In genomic region chr18:3500016-3500415, GRCh38 we compare ENCODE assay signal across 18 cellular contexts. TPM values are rescaled to one million over a fixed set of nuclear protein-coding genes. Genes with fewer than 3 reads are reported as not detected.
A peak's percentile ranks its signal among the peaks of the same experiment; 100 is the strongest.
DNase-seq lines count a peak whose midpoint lies in the region; ATAC-seq and TF ChIP-seq lines count a peak whose summit lies in the region.
"Had no signal": no experiment of that assay in that cellular context is flagged by ENCODE, and none has a peak within 500 bp of the region (broad histone marks: within the 10 kb centered on the region; RNA-seq: fewer than 3 reads in every experiment).

No MANE protein-coding gene starts in this region.

- no peak overlapping the region for H2AK5ac ChIP-seq in neuronal stem cell (ENCODE audit: low read depth, low read length)

- H3K4me1 Mint-ChIP-seq in IgD-negative memory B cell: peaks cover 14 to 20% (median 19%) of the 10 kb centered on the region in 3 donors
- H3K4me1 Mint-ChIP-seq in activated naive CD4-positive, alpha-beta T cell treated with anti-CD3 and anti-CD28 coated beads, Interleukin-2, amount 10 ng/mL, durations not matched to agents 7 days and 5 days: peaks cover 21% of the 10 kb centered on the region

- no peak overlapping the region for H3K9ac ChIP-seq in BLaER1 treated with 17β-estradiol and CSF1 and Interleukin-3, amounts not matched to agents 10 nM and 100 nM
- no peak overlapping the region for H3K9ac ChIP-seq in neuronal stem cell (ENCODE audit: low read depth, low read length, poor library complexity)

- H3K23ac ChIP-seq in neuronal stem cell (ENCODE audit: low read depth, low read length, poor library complexity): no peak overlapping the region

- no peak for DNase-seq in coronary artery (ENCODE audit: low spot score)
- DNase-seq in neuronal stem cell (ENCODE audit: low spot score): no peak
- DNase-seq in GF-D8 (lab: John Stamatoyannopoulos, UW): no peak
- no peak for DNase-seq in activated naive CD4-positive, alpha-beta T cell treated with anti-CD3 and anti-CD28 coated beads, Interleukin-2, amount 10 ng/mL, durations not matched to agents 7 days and 5 days
- DNase-seq in stimulated activated naive CD4-positive, alpha-beta T cell (lab: John Stamatoyannopoulos, UW): no peak
- DNase-seq: activated CD4-positive, alpha-beta T cell treated with anti-CD3 and anti-CD28 coated beads for 1 hour; activated CD8-positive, alpha-beta memory T cell treated with anti-CD3 and anti-CD28 coated beads, Interleukin-2, amount 10 ng/mL, durations not matched to agents 7 days and 5 days; activated effector memory CD4-positive, alpha-beta T cell treated with anti-CD3 and anti-CD28 coated beads, Interleukin-2, amount 50 U/mL, for 16 hours; mucosa of descending colon; NCI-H2227 treated with DMSO at 0.1 percent for 48 hours; pancreas; stimulated activated CD4-positive, alpha-beta T cell treated with anti-CD3 and anti-CD28 coated beads, Interleukin-2, amount 100 ng/mL, for 48 hours; T-helper 9 cell had no signal

- H3K14ac ChIP-seq in neuronal stem cell (ENCODE audit: low read length): no peak overlapping the region

- no peak overlapping the region for H2BK5ac ChIP-seq in neuronal stem cell (ENCODE audit: low read length)

- H4K20me1 ChIP-seq in BLaER1 treated with 17β-estradiol and CSF1 and Interleukin-3, amounts not matched to agents 10 nM and 100 nM: peaks cover 0 to 5% (median 0%) of the 10 kb centered on the region in 11 experiments; a peak in 2 of 22 replicates

- peaks cover 31 to 41% (median 36%) of the 10 kb centered on the region in 11 experiments for H3K27me3 ChIP-seq in BLaER1 treated with 17β-estradiol and CSF1 and Interleukin-3, amounts not matched to agents 10 nM and 100 nM
- peaks cover 0 to 11% (median 2%) of the 10 kb centered on the region in 3 experiments for H3K27me3 ChIP-seq in neuronal stem cell (ENCODE audit: control insufficient read depth in 3 of 3, insufficient read depth in 3 of 3, low read depth in 1 of 3, low read length in 3 of 3)
- H3K27me3 ChIP-seq: pancreas had no signal

- no peak overlapping the region for H3K4ac ChIP-seq in neuronal stem cell (ENCODE audit: low read length)

- H2BK15ac ChIP-seq in neuronal stem cell (ENCODE audit: low read length): no peak overlapping the region

- H3K36me3 ChIP-seq in BLaER1 treated with 17β-estradiol and CSF1 and Interleukin-3, amounts not matched to agents 10 nM and 100 nM: no peaks in the 10 kb centered on the region
- no peaks in the 10 kb centered on the region for H3K36me3 ChIP-seq in neuronal stem cell (replicated peaks in 1 of 2; ENCODE audit: control insufficient read depth in 2 of 2, insufficient read depth in 2 of 2, low read length in 2 of 2)
- H3K36me3 ChIP-seq: pancreas had no signal

- peaks cover 2% of the 10 kb centered on the region for H3K36me3 Mint-ChIP-seq in IgD-negative memory B cell
- H3K36me3 Mint-ChIP-seq in activated naive CD4-positive, alpha-beta T cell treated with anti-CD3 and anti-CD28 coated beads, Interleukin-2, amount 10 ng/mL, durations not matched to agents 7 days and 5 days: no peaks in the 10 kb centered on the region
- H3K36me3 Mint-ChIP-seq: activated CD8-positive, alpha-beta memory T cell treated with anti-CD3 and anti-CD28 coated beads, Interleukin-2, amount 10 ng/mL, durations not matched to agents 7 days and 5 days had no signal

- no peak for ATAC-seq in GM18511 (IDR thresholded peaks at IDR 0.05; ENCODE audit: unreplicated experiment)

- no peaks in the 10 kb centered on the region for H3K79me1 ChIP-seq in neuronal stem cell (ENCODE audit: low read depth, low read length)

- no peaks in the 10 kb centered on the region for H3K9me3 ChIP-seq in BLaER1 treated with 17β-estradiol and CSF1 and Interleukin-3, amounts not matched to agents 10 nM and 100 nM (replicated peaks in 1 of 11)
- no peaks in the 10 kb centered on the region for H3K9me3 ChIP-seq in neuronal stem cell (replicated peaks in 1 of 2; ENCODE audit: control insufficient read depth in 2 of 2, insufficient read depth in 1 of 2, low read depth in 1 of 2, low read length in 2 of 2)
- H3K9me3 ChIP-seq: mucosa of descending colon, pancreas had no signal

- no peak overlapping the region for H3K18ac ChIP-seq in neuronal stem cell (ENCODE audit: low read length)

- H3K4me2 ChIP-seq in BLaER1 treated with 17β-estradiol and CSF1 and Interleukin-3, amounts not matched to agents 10 nM and 100 nM: peak overlapping the region; percentile 79 to 98 (median 88)
- no peak overlapping the region for H3K4me2 ChIP-seq in neuronal stem cell (ENCODE audit: insufficient read depth, low read length, poor library complexity, severe bottlenecking)

- H4K8ac ChIP-seq in neuronal stem cell (ENCODE audit: low read depth, low read length): no peak overlapping the region

- H2BK12ac ChIP-seq in neuronal stem cell (ENCODE audit: low read length): no peak overlapping the region

- no peaks in the 10 kb centered on the region for H3K9me3 Mint-ChIP-seq in IgD-negative memory B cell
- H3K9me3 Mint-ChIP-seq in activated naive CD4-positive, alpha-beta T cell treated with anti-CD3 and anti-CD28 coated beads, Interleukin-2, amount 10 ng/mL, durations not matched to agents 7 days and 5 days: no peaks in the 10 kb centered on the region
- H3K9me3 Mint-ChIP-seq: H9 had no signal

- CTCF ChIA-PET in activated naive CD4-positive, alpha-beta T cell treated with anti-CD3 and anti-CD28 coated beads, Interleukin-2, amount 10 ng/mL, durations not matched to agents 7 days and 5 days (lab: Charles Lee): no interaction called here

- peaks cover 8 to 21% (median 15%) of the 10 kb centered on the region in 10 experiments; a peak in 19 of 20 replicates for H3K4me1 ChIP-seq in BLaER1 treated with 17β-estradiol and CSF1 and Interleukin-3, amounts not matched to agents 10 nM and 100 nM
- H3K4me1 ChIP-seq in neuronal stem cell (ENCODE audit: control insufficient read depth in 2 of 2, insufficient read depth in 1 of 2, low read depth in 1 of 2, low read length in 2 of 2): peaks cover 0 to 5% of the 10 kb centered on the region in 2 donors
- H3K4me1 ChIP-seq: pancreas had no signal

- H2AFZ ChIP-seq in neuronal stem cell (ENCODE audit: low read length): peak overlapping the region; percentile 86

- H3K4me3 ChIP-seq in BLaER1 treated with 17β-estradiol and CSF1 and Interleukin-3, amounts not matched to agents 10 nM and 100 nM: peak overlapping the region in 5 of 10 experiments; percentile 49 to 65 (median 56); a peak in 6 of 20 replicates
- H3K4me3 ChIP-seq in coronary artery (peak overlapping the region; percentile 77), neuronal stem cell (ENCODE audit: low read length in 2 of 2) (peak overlapping the region in 1 of 2 donors; percentile 44)
- H3K4me3 ChIP-seq: mucosa of descending colon had no signal

- peak overlapping the region in 1 of 3 donors; percentile 53 for H3K27ac Mint-ChIP-seq in IgD-negative memory B cell
- H3K27ac Mint-ChIP-seq in activated naive CD4-positive, alpha-beta T cell treated with anti-CD3 and anti-CD28 coated beads, Interleukin-2, amount 10 ng/mL, durations not matched to agents 7 days and 5 days: no peak overlapping the region
- H3K27ac Mint-ChIP-seq: activated CD8-positive, alpha-beta memory T cell treated with anti-CD3 and anti-CD28 coated beads, Interleukin-2, amount 10 ng/mL, durations not matched to agents 7 days and 5 days; H9 had no signal

- H2BK120ac ChIP-seq in neuronal stem cell (ENCODE audit: low read depth, low read length): no peak overlapping the region

- H3K27me3 Mint-ChIP-seq in IgD-negative memory B cell: peaks cover 22% of the 10 kb centered on the region
- peaks cover 44% of the 10 kb centered on the region for H3K27me3 Mint-ChIP-seq in activated naive CD4-positive, alpha-beta T cell treated with anti-CD3 and anti-CD28 coated beads, Interleukin-2, amount 10 ng/mL, durations not matched to agents 7 days and 5 days

- WGBS in neuronal stem cell (ENCODE audit: extremely low coverage in 2 of 2, insufficient read length in 2 of 2, insufficient replicate concordance in 1 of 2), 2 donors: no CpG with 5 or more reads among the region's 5 CpGs

- TF ChIP-seq CTCF in coronary artery (IDR thresholded peaks at IDR 0.05): no peak

- peak overlapping the region in 3 of 4 donors; percentile 48 to 72 (median 54) for H3K4me3 Mint-ChIP-seq in IgD-negative memory B cell
- no peak overlapping the region for H3K4me3 Mint-ChIP-seq in activated naive CD4-positive, alpha-beta T cell treated with anti-CD3 and anti-CD28 coated beads, Interleukin-2, amount 10 ng/mL, durations not matched to agents 7 days and 5 days
- H3K4me3 Mint-ChIP-seq: activated CD8-positive, alpha-beta memory T cell treated with anti-CD3 and anti-CD28 coated beads, Interleukin-2, amount 10 ng/mL, durations not matched to agents 7 days and 5 days had no signal

- H4K91ac ChIP-seq in neuronal stem cell (ENCODE audit: low read depth, low read length, poor library complexity): no peak overlapping the region

- H3K27ac ChIP-seq in BLaER1 treated with 17β-estradiol and CSF1 and Interleukin-3, amounts not matched to agents 10 nM and 100 nM: no peak overlapping the region
- H3K27ac ChIP-seq in coronary artery: no peak overlapping the region
- H3K27ac ChIP-seq in neuronal stem cell (replicated peaks; ENCODE audit: low read length): no peak overlapping the region
- H3K27ac ChIP-seq: HL-60, pancreas had no signal

RNA-seq across cellular contexts. Expression of gene TGIF1, which starts 50.0 kb away (rescaled TPM):
- polyA plus RNA-seq in IgD-negative memory B cell: 38.7 TPM
- polyA plus RNA-seq in neuronal stem cell (2013, experiment 1 of 2): 85.8 TPM
- 86.4 TPM for polyA plus RNA-seq in neuronal stem cell (2013, experiment 2 of 2)
